Comparison of ENCODE assay signal across 12 cellular contexts in genomic region chr15:50854594-50855490, GRCh38. TPM values are rescaled to one million over a fixed set of nuclear protein-coding genes. Genes with fewer than 3 reads are reported as not detected.
DNase-seq lines count a peak whose midpoint lies in the region; ATAC-seq and TF ChIP-seq lines count a peak whose summit lies in the region.
"Had no signal": no experiment of that assay in that cellular context is flagged by ENCODE, and none has a peak within 500 bp of the region (broad histone marks: within the 10 kb centered on the region; RNA-seq: fewer than 3 reads in every experiment).

No MANE protein-coding gene starts in this region.

- no peaks in the 10 kb centered on the region for H3K4me1 Mint-ChIP-seq in glutamatergic neuron (ENCODE audit: low read depth, unreplicated experiment)

- H3K4me3 ChIP-seq in SK-N-MC (no peak overlapping the region), skeletal muscle cell (ENCODE audit: low read depth, low read length) (no peak overlapping the region)
- H3K4me3 ChIP-seq: colonic mucosa, testis had no signal

- H3K27ac Mint-ChIP-seq in glutamatergic neuron (ENCODE audit: unreplicated experiment) = no peak overlapping the region
- H3K27ac Mint-ChIP-seq: T-helper 2 cell treated with Interferon-gamma antibody and Interleukin-4, amounts not matched to agents 5 μg/mL and 100 μg/mL, for 36 hours had no signal

- H3K27me3 Mint-ChIP-seq in glutamatergic neuron (ENCODE audit: unreplicated experiment) = no peaks in the 10 kb centered on the region

- DNase-seq in SK-N-MC (ENCODE audit: low read depth, low spot score) (peak; percentile 62), skeletal muscle cell (ENCODE audit: low read depth) (peak; percentile 10), NCI-H2029 (lab: John Stamatoyannopoulos, UW) (no peak), glutamatergic neuron (no peak), HCEC 1CT (no peak), NCI-H2029 treated with DMSO at 0.1 percent for 48 hours (lab: John Stamatoyannopoulos, UW) (no peak)
- DNase-seq: colonic mucosa, nucleus accumbens, testis had no signal

- ATAC-seq in GM19324 (IDR thresholded peaks at IDR 0.05; ENCODE audit: low FRiP score, unreplicated experiment) = peak; percentile 98
- ATAC-seq in HG03025 (IDR thresholded peaks at IDR 0.05; ENCODE audit: low FRiP score, unreplicated experiment) = peak; percentile 91

- H3K9me3 Mint-ChIP-seq in glutamatergic neuron (ENCODE audit: unreplicated experiment) = no peaks in the 10 kb centered on the region
- H3K9me3 Mint-ChIP-seq: T-helper 2 cell treated with Interferon-gamma antibody and Interleukin-4, amounts not matched to agents 5 μg/mL and 100 μg/mL, for 36 hours had no signal

- no peak for TF ChIP-seq CTCF in glutamatergic neuron (IDR thresholded peaks at IDR 0.05; ENCODE audit: partially characterized antibody, unreplicated experiment)

- H3K9ac ChIP-seq in SK-N-MC (ENCODE audit: insufficient read length) = no peak overlapping the region

- H3K27ac ChIP-seq in SK-N-MC = no peak overlapping the region
- H3K27ac ChIP-seq: colonic mucosa, testis had no signal

- no peaks in the 10 kb centered on the region for H3K36me3 ChIP-seq in SK-N-MC (ENCODE audit: insufficient read depth, low read length)
- H3K36me3 ChIP-seq: colonic mucosa had no signal

- no peaks in the 10 kb centered on the region for H3K36me3 Mint-ChIP-seq in glutamatergic neuron (ENCODE audit: unreplicated experiment)

- no peaks in the 10 kb centered on the region for H3K9me3 ChIP-seq in SK-N-MC (ENCODE audit: low read depth, low read length)
- H3K9me3 ChIP-seq: colonic mucosa, testis had no signal

- H3K4me3 Mint-ChIP-seq in glutamatergic neuron (ENCODE audit: unreplicated experiment) = no peak overlapping the region
- H3K4me3 Mint-ChIP-seq: T-helper 2 cell treated with Interferon-gamma antibody and Interleukin-4, amounts not matched to agents 5 μg/mL and 100 μg/mL, for 36 hours had no signal

RNA-seq across cellular contexts. Expression of gene AP4E1, which starts 53.6 kb away (rescaled TPM):
- total RNA-seq in glutamatergic neuron (ENCODE audit: unreplicated experiment) = 15.9 TPM

Comparison
In these comparisons a context has a peak if more than half of its experiments do, and no peak if none do; other contexts are left out.
1. DNase-seq: peak in SK-N-MC (single experiment) and skeletal muscle cell (single experiment); none in NCI-H2029 (single experiment), glutamatergic neuron (single experiment), HCEC 1CT (single experiment) and NCI-H2029 treated with DMSO at 0.1 percent for 48 hours (single experiment).